Comparison of ENCODE assay signal across 8 cellular contexts in the genomic region with DNA sequence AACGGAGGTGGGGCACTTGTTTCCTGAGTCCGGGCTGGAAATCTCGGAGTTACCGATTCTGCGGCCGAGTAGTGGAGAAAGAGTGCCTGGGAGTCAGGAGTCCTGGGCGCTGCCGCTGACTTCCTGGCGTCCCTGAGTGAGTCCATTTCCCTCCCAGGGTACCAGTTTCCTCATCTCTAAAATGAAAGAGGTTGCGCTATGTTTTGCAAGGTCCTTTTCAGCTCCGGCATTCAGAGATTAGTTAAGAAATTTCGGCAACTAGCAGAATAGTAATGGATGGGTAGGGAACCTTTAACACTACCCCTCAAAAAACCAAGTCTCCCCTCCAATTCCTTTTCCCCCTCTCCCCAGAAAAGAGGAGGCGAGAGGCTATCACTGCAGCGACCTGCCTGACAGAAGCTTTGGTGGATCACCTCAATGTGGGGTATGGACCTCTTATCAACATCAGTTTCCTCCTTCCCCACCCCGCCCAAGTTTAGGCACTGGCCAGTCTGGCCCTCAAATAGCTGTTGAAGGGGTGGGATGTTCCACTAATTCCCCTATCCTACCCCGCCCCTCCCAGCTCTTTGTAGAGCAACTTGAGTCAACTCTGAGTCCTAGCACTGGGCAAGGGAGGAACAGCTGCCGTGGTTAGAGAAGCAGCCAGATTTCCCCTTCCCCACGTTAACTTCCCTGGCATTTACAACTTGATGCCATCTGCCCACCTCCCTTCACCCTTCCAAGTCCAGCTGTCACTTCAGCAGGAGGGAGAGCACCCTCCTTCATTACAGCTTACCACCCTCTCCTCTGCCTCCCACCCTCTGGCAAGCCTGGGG. TPM values are rescaled to one million over a fixed set of nuclear protein-coding genes. Genes with fewer than 3 reads are reported as not detected.
DNase-seq lines count a peak whose midpoint lies in the region; ATAC-seq and TF ChIP-seq lines count a peak whose summit lies in the region.

No MANE protein-coding gene starts in this region.

- H3K27ac Mint-ChIP-seq in T-helper 1 cell treated with Interleukin-12 subunit alpha and Interleukin-12 subunit beta and Interleukin-4 antibody, amounts not matched to agents 30 μg/mL and 1 μg/mL, for 36 hours, result peak overlapping the region; percentile 95
- H3K27ac Mint-ChIP-seq in chondrocyte (ENCODE audit: unreplicated experiment) (peak overlapping the region; percentile 92), naive B cell (peak overlapping the region; percentile 93 to 99 (median 96))

- ATAC-seq in naive B cell (ENCODE audit: low read depth in 2 of 2), result no peak

- no peak for TF ChIP-seq CTCF in chondrocyte (IDR thresholded peaks at IDR 0.05)

- peak overlapping the region; percentile 88 for H3K4me3 Mint-ChIP-seq in T-helper 1 cell treated with Interleukin-12 subunit alpha and Interleukin-12 subunit beta and Interleukin-4 antibody, amounts not matched to agents 30 μg/mL and 1 μg/mL, for 36 hours
- H3K4me3 Mint-ChIP-seq in chondrocyte (ENCODE audit: unreplicated experiment) (peak overlapping the region; percentile 83), naive B cell (peak overlapping the region; percentile 88 to 97 (median 96))

- peaks cover 26% of the 10 kb centered on the region for H3K4me1 Mint-ChIP-seq in T-helper 1 cell treated with Interleukin-12 subunit alpha and Interleukin-12 subunit beta and Interleukin-4 antibody, amounts not matched to agents 30 μg/mL and 1 μg/mL, for 36 hours (ENCODE audit: low read depth)
- peaks cover 65% of the 10 kb centered on the region for H3K4me1 Mint-ChIP-seq in chondrocyte (ENCODE audit: low read depth)
- H3K4me1 Mint-ChIP-seq in naive B cell, result peaks cover 25 to 43% (median 40%) of the 10 kb centered on the region in 3 donors

- H3K36me3 Mint-ChIP-seq in T-helper 1 cell treated with Interleukin-12 subunit alpha and Interleukin-12 subunit beta and Interleukin-4 antibody, amounts not matched to agents 30 μg/mL and 1 μg/mL, for 36 hours (ENCODE audit: low read depth), result peaks cover 1% of the 10 kb centered on the region
- no peaks in the 10 kb centered on the region for H3K36me3 Mint-ChIP-seq in chondrocyte (ENCODE audit: low read depth)
- no peaks in the 10 kb centered on the region for H3K36me3 Mint-ChIP-seq in naive B cell

- no peaks in the 10 kb centered on the region for H3K9me3 Mint-ChIP-seq in T-helper 1 cell treated with Interleukin-12 subunit alpha and Interleukin-12 subunit beta and Interleukin-4 antibody, amounts not matched to agents 30 μg/mL and 1 μg/mL, for 36 hours
- H3K9me3 Mint-ChIP-seq in chondrocyte (ENCODE audit: low read depth) (no peaks in the 10 kb centered on the region), naive B cell (no peaks in the 10 kb centered on the region)

- peaks cover 9% of the 10 kb centered on the region for H3K27me3 Mint-ChIP-seq in T-helper 1 cell treated with Interleukin-12 subunit alpha and Interleukin-12 subunit beta and Interleukin-4 antibody, amounts not matched to agents 30 μg/mL and 1 μg/mL, for 36 hours (ENCODE audit: low read depth)
- H3K27me3 Mint-ChIP-seq in chondrocyte (ENCODE audit: low read depth), result peaks cover 5% of the 10 kb centered on the region
- no peaks in the 10 kb centered on the region for H3K27me3 Mint-ChIP-seq in naive B cell

- no peak for DNase-seq in T-helper 1 cell
- DNase-seq in NCI-H446 (lab: John Stamatoyannopoulos, UW), result peak; percentile 84 to 95
- DNase-seq in chondrocyte (ENCODE audit: low spot score), result no peak
- DNase-seq in naive B cell, result no peak
- no peak for DNase-seq in GM03348 (ENCODE audit: low spot score)
- no peak for DNase-seq in stimulated activated naive CD4-positive, alpha-beta T cell treated with Interleukin-2 at 50 U/mL for 16 hours (lab: John Stamatoyannopoulos, UW)
- DNase-seq in stimulated activated CD4-positive, alpha-beta T cell treated with anti-CD3 and anti-CD28 coated beads, Interleukin-2, amount 100 ng/mL, for 24 hours, result no peak

RNA-seq across cellular contexts. Expression of a gene that starts 0.9 kb away (rescaled TPM):
- total RNA-seq in chondrocyte, result 67.3 to 78.4 TPM (median 77.2 TPM) in 3 replicates
- 100 to 1,000 TPM; 152 to 259 (median 180) TPM for polyA plus RNA-seq in naive B cell (ENCODE audit: low read depth in 6 of 6)

RNA-seq across cellular contexts. Expression of a gene that starts 3.4 kb away (rescaled TPM):
- 2.3 to 3.7 TPM (median 3.2 TPM) in 3 replicates for total RNA-seq in chondrocyte
- 1 to 10 TPM in 3 of 6 donors, under 1 TPM in 2, not detected in 1; 0.61 to 3.1 (median 1.3) TPM for polyA plus RNA-seq in naive B cell (ENCODE audit: low read depth in 6 of 6)

RNA-seq across cellular contexts. Expression of a gene that starts 9.1 kb away (rescaled TPM):
- 5.6 to 32.4 TPM (median 31.6 TPM) in 3 replicates for total RNA-seq in chondrocyte
- polyA plus RNA-seq in naive B cell (ENCODE audit: low read depth in 6 of 6), result under 1 TPM in 2 of 6 donors, not detected in 4; 0.14 to 0.36 TPM

RNA-seq across cellular contexts. Expression of a gene that starts 12.0 kb away (rescaled TPM):
- total RNA-seq in chondrocyte, result 1,244 to 1,365 TPM (median 1,317 TPM) in 3 replicates
- polyA plus RNA-seq in naive B cell (ENCODE audit: low read depth in 6 of 6), result 100 to 1,000 TPM; 115 to 150 (median 142) TPM

RNA-seq across cellular contexts. Expression of a gene that starts 26.1 kb away (rescaled TPM):
- 17.8 to 19.1 TPM (median 18.3 TPM) in 3 replicates for total RNA-seq in chondrocyte
- polyA plus RNA-seq in naive B cell (ENCODE audit: low read depth in 6 of 6), result 1 to 10 TPM in 3 of 6 donors, under 1 TPM in 3; 0.40 to 1.4 (median 0.83) TPM

Comparison
In these comparisons a context has a peak if more than half of its experiments do, and no peak if none do; other contexts are left out.
1. DNase-seq: peak in NCI-H446 (2 of 2); none in T-helper 1 cell (0 of 5), chondrocyte (single experiment), naive B cell (single experiment), GM03348 (single experiment), stimulated activated naive CD4-positive, alpha-beta T cell treated with Interleukin-2 at 50 U/mL for 16 hours (single experiment) and stimulated activated CD4-positive, alpha-beta T cell treated with anti-CD3 and anti-CD28 coated beads, Interleukin-2, amount 100 ng/mL, for 24 hours (0 of 2).
2. Peak in every context shown above with its lines, with median percentiles within 50 percentile points of each other: H3K27ac Mint-ChIP-seq and H3K4me3 Mint-ChIP-seq.